Comparison of ENCODE assay signal across 7 cellular contexts in genomic region chr5:178407646-178408045, GRCh38.
"Had no signal": no experiment of that assay in that cellular context is flagged by ENCODE, and none has a peak within 500 bp of the region (broad histone marks: within the 10 kb centered on the region; RNA-seq: fewer than 3 reads in every experiment).

No MANE protein-coding gene starts in this region.

- ATAC-seq: HepG2, K562 had no signal

- H3K4me1 Mint-ChIP-seq: IgD-negative memory B cell had no signal

- DNase-seq: IMR-90, KBM-7, KG1 had no signal

- H3K4me3 ChIP-seq: K562 had no signal

- H3K27ac ChIP-seq: KMS-11 had no signal

- H3K4me3 Mint-ChIP-seq: IgD-negative memory B cell had no signal

- H3K27ac Mint-ChIP-seq: IgD-negative memory B cell had no signal
